8 cellular contexts compared by ENCODE assay signal in the genomic region with DNA sequence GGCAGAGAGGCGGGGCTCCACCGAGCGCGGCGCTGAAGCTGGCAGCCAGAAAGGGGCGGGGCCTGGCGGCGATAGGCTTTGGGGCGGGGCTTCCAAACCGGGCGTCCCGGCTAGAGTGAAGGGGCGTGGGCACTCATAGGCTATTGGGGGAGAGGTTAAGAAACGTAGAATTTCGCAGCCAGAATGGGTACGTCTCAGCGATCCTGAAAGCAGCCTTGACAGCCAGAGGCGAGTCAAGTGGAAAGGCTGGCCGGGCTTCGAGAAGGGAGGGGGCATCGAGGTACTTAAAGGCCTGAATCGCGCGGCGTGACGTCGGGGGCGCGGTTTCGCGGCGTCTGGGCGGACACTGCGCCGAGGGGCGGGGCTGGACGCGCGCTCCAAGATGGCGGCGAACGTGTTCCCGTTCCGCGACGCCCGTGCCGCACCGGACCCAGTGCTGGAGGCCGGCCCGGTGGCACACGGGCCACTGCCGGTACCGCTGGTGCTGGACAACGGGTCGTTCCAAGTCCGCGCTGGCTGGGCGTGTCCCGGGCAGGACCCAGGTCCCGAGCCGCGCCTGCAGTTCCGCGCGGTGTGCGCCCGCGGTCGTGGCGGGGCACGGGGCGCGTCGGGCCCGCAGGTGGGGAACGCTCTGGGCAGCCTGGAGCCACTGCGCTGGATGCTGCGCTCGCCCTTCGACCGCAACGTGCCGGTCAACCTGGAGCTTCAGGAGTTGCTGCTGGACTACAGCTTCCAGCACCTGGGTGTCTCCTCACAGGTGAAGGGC. TPM values are rescaled to one million over a fixed set of nuclear protein-coding genes. Genes with fewer than 3 reads are reported as not detected.
A peak's percentile ranks its signal among the peaks of the same experiment; 100 is the strongest.
DNase-seq lines count a peak whose midpoint lies in the region; ATAC-seq, FAIRE-seq and TF ChIP-seq lines count a peak whose summit lies in the region.

A gene (plus strand): TSS at position 364 of the 766 bp plus-strand sequence. CDS start 19 bp downstream, at position 383.

- H3K27ac ChIP-seq in kidney (ENCODE audit: low read depth in 2 of 2, low read length in 2 of 2) = peak within 1 kb of the TSS; percentile 72 to 92

- ATAC-seq in HG03432 (IDR thresholded peaks at IDR 0.05; ENCODE audit: unreplicated experiment) = peak; percentile 89

- peaks cover 8 to 10% of the 10 kb centered on the region in 2 donors for H3K4me1 ChIP-seq in kidney (ENCODE audit: control insufficient read depth in 1 of 2, insufficient read depth in 1 of 2, low read depth in 1 of 2, low read length in 2 of 2)

- FAIRE-seq in kidney (lab: Jason Lieb, UNC) = no peak

- DNase-seq in Ammon's horn (ENCODE audit: low spot score) = peak; percentile 94
- peak; percentile 95 for DNase-seq in GM19238 (ENCODE audit: insufficient read length, low spot score)
- DNase-seq in NCI-H446 treated with DMSO at 0.1 percent for 48 hours (lab: John Stamatoyannopoulos, UW) = peak; percentile 76
- DNase-seq in activated CD4-positive, CD25-positive, alpha-beta regulatory T cell treated with anti-CD3 and anti-CD28 coated beads, Interleukin-2, amount 50 U/mL, for 72 hours = peak; percentile 99
- peak; percentile 83 for DNase-seq in cerebellar cortex (ENCODE audit: low spot score)
- DNase-seq in kidney = peak; percentile 97
- DNase-seq in stimulated activated CD4-positive, alpha-beta T cell treated with anti-CD3 and anti-CD28 coated beads, Interleukin-12 subunit alpha, Interleukin-12 subunit beta, amount 100 ng/mL, for 48 hours (ENCODE audit: low read depth in 2 of 3, low spot score in 1 of 3) = peak; percentile 92 to 98 (median 96)

- H3K36me3 ChIP-seq in kidney (ENCODE audit: control insufficient read depth in 1 of 2, insufficient read depth in 2 of 2, low read length in 2 of 2) = no peaks in the 10 kb centered on the region

- TF ChIP-seq CTCF in kidney (IDR thresholded peaks at IDR 0.05; ENCODE audit: borderline replicate concordance, extremely low read depth, insufficient read depth) = no peak

- peak within 1 kb of the TSS; percentile 50 to 76 for H3K9ac ChIP-seq in kidney (ENCODE audit: low read length in 2 of 2)

- H3K4me3 ChIP-seq in kidney (ENCODE audit: low read length in 2 of 2) = peak within 1 kb of the TSS; percentile 65 to 78

- H3K9me3 ChIP-seq in kidney (ENCODE audit: control insufficient read depth in 1 of 2, low read length in 2 of 2) = no peaks in the 10 kb centered on the region

- intact Hi-C loops in kidney (cut with DNase I) = no loop called here

RNA-seq across cellular contexts. Expression of the gene that starts here (rescaled TPM):
- 8.4 TPM for total RNA-seq in kidney
- 5.8 TPM for polyA plus RNA-seq in kidney (ENCODE audit: insufficient read depth, low read depth, low replicate concordance)

Comparison
In these comparisons a context has a peak if more than half of its experiments do, and no peak if none do; other contexts are left out.
1. Peak in every context shown above with its lines: DNase-seq, ATAC-seq, H3K4me3 ChIP-seq and H3K27ac ChIP-seq.